ENCODE assay signal across 30 cellular contexts in the genomic region with DNA sequence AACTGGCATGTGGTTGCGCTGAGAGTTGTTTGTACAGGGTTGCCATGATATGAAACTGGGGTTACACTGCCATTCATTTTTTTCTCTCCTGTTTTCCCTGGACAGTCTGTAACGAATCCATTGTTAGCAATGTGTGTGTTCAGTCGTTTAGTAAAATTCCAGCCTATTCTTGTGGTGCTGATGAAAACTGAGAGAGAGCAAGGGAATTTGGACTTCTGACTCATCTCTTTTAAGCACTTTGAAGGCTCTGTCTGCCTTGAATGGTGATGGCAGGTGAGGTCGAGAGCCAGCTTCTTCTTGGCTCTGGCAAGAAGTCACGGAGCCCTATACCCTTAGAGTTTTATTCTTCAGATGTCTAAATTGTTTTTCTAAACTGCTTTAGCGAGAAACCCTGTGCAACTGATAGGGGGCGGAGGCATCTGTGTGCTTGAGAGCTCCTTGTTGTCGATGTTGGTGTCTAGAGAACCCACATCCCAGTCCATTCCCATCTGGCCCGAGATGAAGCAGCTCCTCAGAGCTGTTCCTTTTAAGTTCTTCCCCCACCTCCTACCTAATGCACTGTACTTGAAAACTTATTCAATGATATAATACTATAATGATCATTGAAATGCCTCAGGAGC.
DNase-seq lines count a peak whose midpoint lies in the region; ATAC-seq, FAIRE-seq and TF ChIP-seq lines count a peak whose summit lies in the region.
"Had no signal": no experiment of that assay in that cellular context is flagged by ENCODE, and none has a peak within 500 bp of the region (broad histone marks: within the 10 kb centered on the region; RNA-seq: fewer than 3 reads in every experiment).

No MANE protein-coding gene starts in this region.

- H3K27ac ChIP-seq in SK-N-SH (ENCODE audit: low read depth in 2 of 2, low read length in 1 of 2) (peak overlapping the region; percentile 11 to 99; a peak in 3 of 4 replicates), astrocyte (ENCODE audit: low read depth, low read length) (peak overlapping the region; percentile 95), keratinocyte (ENCODE audit: control insufficient read depth, insufficient read depth, low read length) (peak overlapping the region; percentile 6), smooth muscle cell (ENCODE audit: low read depth) (peak overlapping the region; percentile 92), A673 (ENCODE audit: low read depth, low read length, poor library complexity, severe bottlenecking) (no peak overlapping the region)
- H3K27ac ChIP-seq: 22Rv1, hepatocyte, pancreas, SK-N-MC, testis had no signal

- H3K4me1 ChIP-seq in SK-N-SH (ENCODE audit: control insufficient read depth in 1 of 2, insufficient read depth in 2 of 2, low read depth in 1 of 2, low read length in 1 of 2) (peaks cover 21 to 37% of the 10 kb centered on the region in 2 experiments), astrocyte (ENCODE audit: insufficient read depth, low read length) (peaks cover 50% of the 10 kb centered on the region), keratinocyte (ENCODE audit: control insufficient read depth, extremely low read depth, insufficient read depth, low read length) (peaks cover 51% of the 10 kb centered on the region), smooth muscle cell (ENCODE audit: low read depth) (peaks cover 30% of the 10 kb centered on the region), A673 (ENCODE audit: insufficient read depth, low read length, poor library complexity, severe bottlenecking) (no peaks in the 10 kb centered on the region)

- H3K4me3 ChIP-seq in SK-N-SH (ENCODE audit: low read depth in 2 of 2, low read length in 1 of 2) (no peak overlapping the region), astrocyte (ENCODE audit: insufficient read depth, low read depth, low read length) (no peak overlapping the region), keratinocyte (ENCODE audit: control insufficient read depth in 2 of 3, extremely low read depth in 1 of 3, insufficient read depth in 2 of 3, low read depth in 1 of 3, low read length in 3 of 3) (no peak overlapping the region), smooth muscle cell (no peak overlapping the region), A673 (ENCODE audit: low read depth, low read length, poor library complexity, severe bottlenecking) (no peak overlapping the region)
- H3K4me3 ChIP-seq: hepatocyte, pancreas, SK-N-MC, testis had no signal

- H3K36me3 ChIP-seq in SK-N-SH (replicated peaks in 1 of 2; ENCODE audit: control insufficient read depth in 1 of 2, insufficient read depth in 2 of 2, low read length in 1 of 2) (no peaks in the 10 kb centered on the region), astrocyte (ENCODE audit: insufficient read depth, low read length) (no peaks in the 10 kb centered on the region), keratinocyte (ENCODE audit: control insufficient read depth in 2 of 2, extremely low read depth in 1 of 2, insufficient read depth in 2 of 2, low read length in 2 of 2) (no peaks in the 10 kb centered on the region), smooth muscle cell (ENCODE audit: low read depth) (no peaks in the 10 kb centered on the region), A673 (ENCODE audit: insufficient read depth, low read length, poor library complexity, severe bottlenecking) (no peaks in the 10 kb centered on the region)
- H3K36me3 ChIP-seq: pancreas had no signal

- peaks cover 2% of the 10 kb centered on the region for H3K36me3 Mint-ChIP-seq in astrocyte (ENCODE audit: low read depth, unreplicated experiment)

- no peaks in the 10 kb centered on the region for H3K9me3 Mint-ChIP-seq in astrocyte (ENCODE audit: unreplicated experiment)
- H3K9me3 Mint-ChIP-seq: activated naive CD8-positive, alpha-beta T cell treated with anti-CD3 and anti-CD28 coated beads, Interleukin-2, amount 50 U/mL, for 24 hours; activated T-cell treated with anti-CD3 and anti-CD28 coated beads, Interleukin-2, amount 50 U/mL, for 4 hours had no signal

- H3K9me1 ChIP-seq in keratinocyte (ENCODE audit: control insufficient read depth, extremely low read depth, insufficient read depth, low read length), result no peaks in the 10 kb centered on the region

- H3K9me2 ChIP-seq in SK-N-SH, result no peaks in the 10 kb centered on the region

- H3K27me3 ChIP-seq in SK-N-SH (ENCODE audit: insufficient read depth), result no peaks in the 10 kb centered on the region
- no peaks in the 10 kb centered on the region for H3K27me3 ChIP-seq in astrocyte (ENCODE audit: insufficient read depth, low read length)
- H3K27me3 ChIP-seq in keratinocyte (ENCODE audit: control insufficient read depth, extremely low read depth, insufficient read depth, low read length), result no peaks in the 10 kb centered on the region
- no peaks in the 10 kb centered on the region for H3K27me3 ChIP-seq in smooth muscle cell (ENCODE audit: low read depth)
- H3K27me3 ChIP-seq in A673 (replicated peaks; ENCODE audit: insufficient read depth, low read depth, low read length, poor library complexity), result no peaks in the 10 kb centered on the region
- H3K27me3 ChIP-seq: hepatocyte, pancreas, testis had no signal

- dilution Hi-C loops in keratinocyte (cut with MboI; ENCODE audit: extremely low pct_ligation_motif_present, low sequenced_read_pairs), result no loop called here

- H2AFZ ChIP-seq in SK-N-SH (ENCODE audit: low read depth) (no peak overlapping the region), astrocyte (ENCODE audit: low read depth, low read length) (no peak overlapping the region), keratinocyte (ENCODE audit: control insufficient read depth, low read length) (no peak overlapping the region), smooth muscle cell (ENCODE audit: low read depth) (no peak overlapping the region)
- H2AFZ ChIP-seq: hepatocyte had no signal

- CTCF ChIA-PET in SK-N-SH (lab: Yijun Ruan, JAX) (interaction anchor here (1.1 to 2.9 kb wide), 2 partner anchors 161 to 335 kb away, joined by 3 to 11 read pairs; no protein-coding TSS in a partner anchor), A673 (lab: Charles Lee) (no interaction called here)

- TF ChIP-seq EP300 in SK-N-SH (IDR thresholded peaks at IDR 0.05; ENCODE audit: borderline replicate concordance in 1 of 2, low read depth in 1 of 2, low read length in 1 of 2), result no peak

- no peak overlapping the region for H3K4me3 Mint-ChIP-seq in astrocyte (ENCODE audit: unreplicated experiment)
- H3K4me3 Mint-ChIP-seq: activated naive CD8-positive, alpha-beta T cell treated with anti-CD3 and anti-CD28 coated beads, Interleukin-2, amount 50 U/mL, for 24 hours; activated T-cell treated with anti-CD3 and anti-CD28 coated beads, Interleukin-2, amount 50 U/mL, for 4 hours; T-helper 17 cell had no signal

- no peaks in the 10 kb centered on the region for H3K9me3 ChIP-seq in SK-N-SH
- H3K9me3 ChIP-seq in astrocyte (ENCODE audit: insufficient read depth, low read depth, low read length), result no peaks in the 10 kb centered on the region
- no peaks in the 10 kb centered on the region for H3K9me3 ChIP-seq in keratinocyte (ENCODE audit: control insufficient read depth, low read depth, low read length)
- H3K9me3 ChIP-seq in smooth muscle cell (replicated peaks; ENCODE audit: low read depth), result no peaks in the 10 kb centered on the region
- no peaks in the 10 kb centered on the region for H3K9me3 ChIP-seq in A673 (ENCODE audit: low read depth, low read length, poor library complexity, severe bottlenecking)
- H3K9me3 ChIP-seq: pancreas, testis had no signal

- H3F3A ChIP-seq in SK-N-SH (replicated peaks; ENCODE audit: insufficient read depth), result peaks cover 51% of the 10 kb centered on the region
- H3F3A ChIP-seq in smooth muscle cell (ENCODE audit: low read depth), result peaks cover 15% of the 10 kb centered on the region

- POLR2A ChIA-PET in SK-N-SH (lab: Yijun Ruan, JAX), result no interaction called here
- POLR2A ChIA-PET in A673 (lab: Charles Lee; ENCODE audit: low non-redundant PET), result no interaction called here

- ATAC-seq in SK-N-SH treated with all-trans-retinoic acid at 6 μM for 48 hours (no peak), HG02981 (IDR thresholded peaks at IDR 0.05; ENCODE audit: unreplicated experiment) (no peak)
- ATAC-seq: activated naive CD8-positive, alpha-beta T cell treated with anti-CD3 and anti-CD28 coated beads, Interleukin-2, amount 50 U/mL, for 24 hours; activated T-cell treated with anti-CD3 and anti-CD28 coated beads, Interleukin-2, amount 50 U/mL, for 4 hours; HCT116; HepG2; pancreas; T-helper 17 cell had no signal

- FAIRE-seq in astrocyte (lab: Jason Lieb, UNC) (peak; percentile 92), keratinocyte (lab: Jason Lieb, UNC) (peak; percentile 84)
- FAIRE-seq: endometrium, GM18507, HepG2, pancreas, small intestine, TTC549, urothelium cell line had no signal

- H3K9ac ChIP-seq in SK-N-SH, result peak overlapping the region; percentile 75; the same call in 1 of the 2 replicates
- peak overlapping the region; percentile 43 for H3K9ac ChIP-seq in astrocyte (ENCODE audit: low read length)
- H3K9ac ChIP-seq in keratinocyte (ENCODE audit: control insufficient read depth, extremely low read depth, insufficient read depth, low read length), result no peak overlapping the region
- H3K9ac ChIP-seq in smooth muscle cell (ENCODE audit: low read depth), result no peak overlapping the region

- TF ChIP-seq CTCF in SK-N-SH (IDR thresholded peaks at IDR 0.05), result no peak
- TF ChIP-seq CTCF in astrocyte (IDR thresholded peaks at IDR 0.05; ENCODE audit: insufficient read depth, low read depth, low read length), result no peak
- no peak for TF ChIP-seq CTCF in keratinocyte (optimal IDR thresholded peaks at IDR 0.05 in 1 of 3, IDR thresholded peaks at IDR 0.05 in 1 of 3, conservative IDR thresholded peaks at IDR 0.05 in 1 of 3; ENCODE audit: extremely low read depth in 1 of 3, insufficient read depth in 2 of 3, low read length in 3 of 3)
- TF ChIP-seq CTCF in smooth muscle cell (IDR thresholded peaks at IDR 0.05; ENCODE audit: borderline replicate concordance, insufficient read depth, poor library complexity, severe bottlenecking), result no peak
- no peak for TF ChIP-seq CTCF in A673 (conservative IDR thresholded peaks at IDR 0.05; ENCODE audit: low read depth, low read length)

- peaks cover 64% of the 10 kb centered on the region for H3K4me1 Mint-ChIP-seq in astrocyte (ENCODE audit: low read depth, unreplicated experiment)
- H3K4me1 Mint-ChIP-seq: activated naive CD8-positive, alpha-beta T cell treated with anti-CD3 and anti-CD28 coated beads, Interleukin-2, amount 50 U/mL, for 24 hours; T-helper 17 cell had no signal

- intact Hi-C loops in A673 (cut with micrococcal nuclease; ENCODE audit: unreplicated experiment), result no loop called here

- WGBS in SK-N-SH (ENCODE audit: low lambda C conversion rate), result 90% methylated on average over 9 of the region's 9 CpGs
- WGBS in smooth muscle cell (ENCODE audit: low lambda C conversion rate), result 84% methylated on average over 9 of the region's 9 CpGs

- H3K4me2 ChIP-seq in SK-N-SH (0 out of 2 replicates have a peak overlapping the region, but pooled peaks have one; percentile 46), astrocyte (ENCODE audit: low read length) (no peak overlapping the region), keratinocyte (ENCODE audit: control insufficient read depth, extremely low read depth, insufficient read depth, low read depth, low read length) (no peak overlapping the region), smooth muscle cell (no peak overlapping the region)
- H3K4me2 ChIP-seq: hepatocyte had no signal

- no peaks in the 10 kb centered on the region for H3K27me3 Mint-ChIP-seq in astrocyte (ENCODE audit: low read depth, unreplicated experiment)

- TF ChIP-seq RAD21 in SK-N-SH (IDR thresholded peaks at IDR 0.05; ENCODE audit: low read length), result no peak

- H4K20me1 ChIP-seq in SK-N-SH (ENCODE audit: insufficient read depth) (no peaks in the 10 kb centered on the region), astrocyte (ENCODE audit: insufficient read depth, low read length) (no peaks in the 10 kb centered on the region), keratinocyte (ENCODE audit: control insufficient read depth, extremely low read depth, insufficient read depth, low read length) (no peaks in the 10 kb centered on the region), smooth muscle cell (ENCODE audit: low read depth) (no peaks in the 10 kb centered on the region)

- H3K27ac Mint-ChIP-seq in astrocyte (ENCODE audit: unreplicated experiment), result peak overlapping the region; percentile 99
- H3K27ac Mint-ChIP-seq: activated naive CD8-positive, alpha-beta T cell treated with anti-CD3 and anti-CD28 coated beads, Interleukin-2, amount 50 U/mL, for 24 hours; T-helper 17 cell had no signal

- DNase-seq in SK-N-SH (no peak), astrocyte (ENCODE audit: low read depth) (peak; percentile 80), keratinocyte (ENCODE audit: low read depth, low spot score) (no peak), smooth muscle cell (lab: John Stamatoyannopoulos, UW; ENCODE audit: unreplicated experiment) (no peak), A673 (ENCODE audit: low spot score) (no peak), ureter (ENCODE audit: low spot score) (no peak)
- DNase-seq: activated naive CD8-positive, alpha-beta T cell treated with anti-CD3 and anti-CD28 coated beads, Interleukin-2, amount 50 U/mL, for 24 hours; activated T-cell treated with anti-CD3 and anti-CD28 coated beads, Interleukin-2, amount 50 U/mL, for 4 hours; EL; Kasumi-1; NCI-H1048; NCI-H1694; NCI-H82; pancreas; retina; small intestine; stimulated activated naive CD4-positive, alpha-beta T cell; T-helper 17 cell; testis had no signal

- no TSS peak for BruUV-seq in A673 (replicated peaks; lab: Mats Ljungman, UMichigan)

- no peaks in the 10 kb centered on the region for H3K79me2 ChIP-seq in SK-N-SH (ENCODE audit: insufficient read depth)
- H3K79me2 ChIP-seq in astrocyte (ENCODE audit: insufficient read depth, low read length), result no peaks in the 10 kb centered on the region
- no peaks in the 10 kb centered on the region for H3K79me2 ChIP-seq in keratinocyte (ENCODE audit: control insufficient read depth, insufficient read depth, low read length)
- H3K79me2 ChIP-seq in smooth muscle cell (ENCODE audit: low read depth), result no peaks in the 10 kb centered on the region
- H3K79me2 ChIP-seq: hepatocyte had no signal

Comparison
In these comparisons a context has a peak if more than half of its experiments do, and no peak if none do; other contexts are left out.
1. H3K9ac ChIP-seq: peak in SK-N-SH (single experiment) and astrocyte (single experiment); none in keratinocyte (single experiment) and smooth muscle cell (single experiment).